ENCODE assay signal across 19 cellular contexts in the genomic region with DNA sequence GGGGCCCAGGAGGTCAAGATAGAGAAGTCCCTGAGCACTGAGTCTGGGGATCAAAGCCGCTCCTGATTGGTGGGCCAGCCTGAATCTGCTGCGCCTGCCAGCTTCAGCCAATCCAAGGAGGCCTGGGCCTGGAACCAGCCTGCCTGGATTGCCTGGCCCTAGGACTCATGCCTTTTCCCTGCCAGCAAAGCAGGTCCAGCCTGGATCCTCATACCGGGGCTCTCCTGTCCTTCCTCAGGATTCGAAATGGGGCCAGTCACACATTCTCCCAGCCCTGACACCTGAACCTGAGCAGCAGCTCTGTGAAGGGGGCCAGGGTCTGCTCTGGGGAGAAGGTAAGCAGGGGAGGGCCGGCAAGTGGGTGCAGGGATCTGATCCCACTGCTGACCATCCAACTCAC.
DNase-seq lines count a peak whose midpoint lies in the region; ATAC-seq and TF ChIP-seq lines count a peak whose summit lies in the region.
"Had no signal": no experiment of that assay in that cellular context is flagged by ENCODE, and none has a peak within 500 bp of the region (broad histone marks: within the 10 kb centered on the region; RNA-seq: fewer than 3 reads in every experiment).

No MANE protein-coding gene starts in this region.

- peaks cover 21% of the 10 kb centered on the region for H3K4me1 Mint-ChIP-seq in WTC11
- peaks cover 6% of the 10 kb centered on the region for H3K4me1 Mint-ChIP-seq in activated naive CD4-positive, alpha-beta T cell treated with anti-CD3 and anti-CD28 coated beads, Interleukin-2, amount 10 ng/mL, durations not matched to agents 7 days and 5 days

- intact Hi-C loops in Right ventricle myocardium inferior (cut with DNase I) = loop anchor here (5.0 kb wide), 1 partner anchor 136 kb away; no protein-coding TSS in a partner anchor

- ATAC-seq in Right ventricle myocardium inferior (peak; percentile 47), WTC11 (peak; percentile 47)

- H3K27ac ChIP-seq in right atrium auricular region (peak overlapping the region in 1 of 2 donors; percentile 40), substantia nigra (ENCODE audit: low read depth, low read length, poor library complexity, severe bottlenecking) (peak overlapping the region; percentile 38)

- H3K4me3 Mint-ChIP-seq in WTC11 = no peak overlapping the region
- H3K4me3 Mint-ChIP-seq in activated naive CD4-positive, alpha-beta T cell treated with anti-CD3 and anti-CD28 coated beads, Interleukin-2, amount 10 ng/mL, durations not matched to agents 7 days and 5 days = no peak overlapping the region
- H3K4me3 Mint-ChIP-seq: B cell, IgD-negative memory B cell had no signal

- TF ChIP-seq CTCF in right atrium auricular region (IDR thresholded peaks at IDR 0.05) (no peak), WTC11 (IDR thresholded peaks at IDR 0.05) (no peak)

- H3K36me3 Mint-ChIP-seq in WTC11 = no peaks in the 10 kb centered on the region
- no peaks in the 10 kb centered on the region for H3K36me3 Mint-ChIP-seq in activated naive CD4-positive, alpha-beta T cell treated with anti-CD3 and anti-CD28 coated beads, Interleukin-2, amount 10 ng/mL, durations not matched to agents 7 days and 5 days
- H3K36me3 Mint-ChIP-seq: IgD-negative memory B cell had no signal

- DNase-seq in Right ventricle myocardium inferior (ENCODE audit: missing footprints) (no peak), right atrium auricular region (ENCODE audit: low spot score) (no peak), WTC11 (ENCODE audit: low spot score) (no peak), islet precursor cell (peak; percentile 68), substantia nigra (lab: John Stamatoyannopoulos, UW) (no peak), hippocampal formation (lab: John Stamatoyannopoulos, UW) (no peak), DMS153 treated with DMSO at 0.1 percent for 48 hours (lab: John Stamatoyannopoulos, UW; ENCODE audit: unreplicated experiment) (no peak)
- DNase-seq in activated naive CD4-positive, alpha-beta T cell treated with anti-CD3 and anti-CD28 coated beads, Interleukin-2, amount 10 ng/mL, durations not matched to agents 7 days and 5 days = no peak
- DNase-seq: 8988T, GDM1, H7, Karpas-422, NCI-H1092, NCI-H146, NCI-H2029 treated with DMSO at 0.1 percent for 48 hours, NCI-H2171, NCI-H526 had no signal

- POLR2A ChIA-PET in WTC11 (lab: Charles Lee) = no interaction called here

- H3K4me1 ChIP-seq in right atrium auricular region = peaks cover 0 to 54% of the 10 kb centered on the region in 2 donors

- H3K36me3 ChIP-seq in right atrium auricular region = no peaks in the 10 kb centered on the region

- no peaks in the 10 kb centered on the region for H3K27me3 ChIP-seq in right atrium auricular region

- no peak overlapping the region for H3K4me3 ChIP-seq in right atrium auricular region

- no peaks in the 10 kb centered on the region for H3K9me3 ChIP-seq in right atrium auricular region

- no peak overlapping the region for H3K27ac Mint-ChIP-seq in WTC11
- H3K27ac Mint-ChIP-seq in activated naive CD4-positive, alpha-beta T cell treated with anti-CD3 and anti-CD28 coated beads, Interleukin-2, amount 10 ng/mL, durations not matched to agents 7 days and 5 days = no peak overlapping the region
- H3K27ac Mint-ChIP-seq: B cell, IgD-negative memory B cell had no signal

- CTCF ChIA-PET in WTC11 (lab: Charles Lee) = interaction anchor here (0.5 to 0.8 kb wide), 3 partner anchors 11 to 392 kb away, joined by 3 to 5 read pairs (median 3); no protein-coding TSS in a partner anchor
- CTCF ChIA-PET in activated naive CD4-positive, alpha-beta T cell treated with anti-CD3 and anti-CD28 coated beads, Interleukin-2, amount 10 ng/mL, durations not matched to agents 7 days and 5 days (lab: Charles Lee) = interaction anchor here (0.8 to 0.9 kb wide), 2 partner anchors 11 to 128 kb away, joined by 3 to 4 read pairs; no protein-coding TSS in a partner anchor

- peaks cover 8% of the 10 kb centered on the region for H3K27me3 Mint-ChIP-seq in WTC11 (ENCODE audit: low read depth)
- H3K27me3 Mint-ChIP-seq in activated naive CD4-positive, alpha-beta T cell treated with anti-CD3 and anti-CD28 coated beads, Interleukin-2, amount 10 ng/mL, durations not matched to agents 7 days and 5 days = peaks cover 15% of the 10 kb centered on the region
- H3K27me3 Mint-ChIP-seq: B cell, IgD-negative memory B cell had no signal

- H3K9me3 Mint-ChIP-seq in WTC11 = no peaks in the 10 kb centered on the region
- H3K9me3 Mint-ChIP-seq in activated naive CD4-positive, alpha-beta T cell treated with anti-CD3 and anti-CD28 coated beads, Interleukin-2, amount 10 ng/mL, durations not matched to agents 7 days and 5 days = no peaks in the 10 kb centered on the region
- H3K9me3 Mint-ChIP-seq: IgD-negative memory B cell had no signal

TF ChIP-seq in WTC11, 78 proteins besides CTCF, POLR2A, EP300 and RAD21:
- no peak for TF ChIP-seq GRHL2 (CRISPR knock-in tag; IDR thresholded peaks at IDR 0.05; ENCODE audit: insufficient replicate concordance, severe bottlenecking)
- TF ChIP-seq, protein P1, sequence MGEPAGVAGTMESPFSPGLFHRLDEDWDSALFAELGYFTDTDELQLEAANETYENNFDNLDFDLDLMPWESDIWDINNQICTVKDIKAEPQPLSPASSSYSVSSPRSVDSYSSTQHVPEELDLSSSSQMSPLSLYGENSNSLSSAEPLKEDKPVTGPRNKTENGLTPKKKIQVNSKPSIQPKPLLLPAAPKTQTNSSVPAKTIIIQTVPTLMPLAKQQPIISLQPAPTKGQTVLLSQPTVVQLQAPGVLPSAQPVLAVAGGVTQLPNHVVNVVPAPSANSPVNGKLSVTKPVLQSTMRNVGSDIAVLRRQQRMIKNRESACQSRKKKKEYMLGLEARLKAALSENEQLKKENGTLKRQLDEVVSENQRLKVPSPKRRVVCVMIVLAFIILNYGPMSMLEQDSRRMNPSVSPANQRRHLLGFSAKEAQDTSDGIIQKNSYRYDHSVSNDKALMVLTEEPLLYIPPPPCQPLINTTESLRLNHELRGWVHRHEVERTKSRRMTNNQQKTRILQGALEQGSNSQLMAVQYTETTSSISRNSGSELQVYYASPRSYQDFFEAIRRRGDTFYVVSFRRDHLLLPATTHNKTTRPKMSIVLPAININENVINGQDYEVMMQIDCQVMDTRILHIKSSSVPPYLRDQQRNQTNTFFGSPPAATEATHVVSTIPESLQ (CRISPR knock-in tag; IDR thresholded peaks at IDR 0.05) = no peak
- TF ChIP-seq TEAD4 (CRISPR knock-in tag; IDR thresholded peaks at IDR 0.05) = no peak
- no peak for TF ChIP-seq SP1 (CRISPR knock-in tag; conservative IDR thresholded peaks at IDR 0.05)
- no peak for TF ChIP-seq SMAD4 (CRISPR knock-in tag; IDR thresholded peaks at IDR 0.05)
- no peak for TF ChIP-seq MYBL2 (CRISPR knock-in tag; IDR thresholded peaks at IDR 0.05)
- TF ChIP-seq FOXJ3 (CRISPR knock-in tag; IDR thresholded peaks at IDR 0.05; ENCODE audit: borderline replicate concordance) = no peak
- no peak for TF ChIP-seq NFATC4 (CRISPR knock-in tag; IDR thresholded peaks at IDR 0.05)
- TF ChIP-seq ZNF263 (CRISPR knock-in tag; IDR thresholded peaks at IDR 0.05; ENCODE audit: low read depth) = no peak
- TF ChIP-seq, protein P2, sequence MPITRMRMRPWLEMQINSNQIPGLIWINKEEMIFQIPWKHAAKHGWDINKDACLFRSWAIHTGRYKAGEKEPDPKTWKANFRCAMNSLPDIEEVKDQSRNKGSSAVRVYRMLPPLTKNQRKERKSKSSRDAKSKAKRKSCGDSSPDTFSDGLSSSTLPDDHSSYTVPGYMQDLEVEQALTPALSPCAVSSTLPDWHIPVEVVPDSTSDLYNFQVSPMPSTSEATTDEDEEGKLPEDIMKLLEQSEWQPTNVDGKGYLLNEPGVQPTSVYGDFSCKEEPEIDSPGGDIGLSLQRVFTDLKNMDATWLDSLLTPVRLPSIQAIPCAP (CRISPR knock-in tag; IDR thresholded peaks at IDR 0.05) = no peak
- TF ChIP-seq, protein P3, sequence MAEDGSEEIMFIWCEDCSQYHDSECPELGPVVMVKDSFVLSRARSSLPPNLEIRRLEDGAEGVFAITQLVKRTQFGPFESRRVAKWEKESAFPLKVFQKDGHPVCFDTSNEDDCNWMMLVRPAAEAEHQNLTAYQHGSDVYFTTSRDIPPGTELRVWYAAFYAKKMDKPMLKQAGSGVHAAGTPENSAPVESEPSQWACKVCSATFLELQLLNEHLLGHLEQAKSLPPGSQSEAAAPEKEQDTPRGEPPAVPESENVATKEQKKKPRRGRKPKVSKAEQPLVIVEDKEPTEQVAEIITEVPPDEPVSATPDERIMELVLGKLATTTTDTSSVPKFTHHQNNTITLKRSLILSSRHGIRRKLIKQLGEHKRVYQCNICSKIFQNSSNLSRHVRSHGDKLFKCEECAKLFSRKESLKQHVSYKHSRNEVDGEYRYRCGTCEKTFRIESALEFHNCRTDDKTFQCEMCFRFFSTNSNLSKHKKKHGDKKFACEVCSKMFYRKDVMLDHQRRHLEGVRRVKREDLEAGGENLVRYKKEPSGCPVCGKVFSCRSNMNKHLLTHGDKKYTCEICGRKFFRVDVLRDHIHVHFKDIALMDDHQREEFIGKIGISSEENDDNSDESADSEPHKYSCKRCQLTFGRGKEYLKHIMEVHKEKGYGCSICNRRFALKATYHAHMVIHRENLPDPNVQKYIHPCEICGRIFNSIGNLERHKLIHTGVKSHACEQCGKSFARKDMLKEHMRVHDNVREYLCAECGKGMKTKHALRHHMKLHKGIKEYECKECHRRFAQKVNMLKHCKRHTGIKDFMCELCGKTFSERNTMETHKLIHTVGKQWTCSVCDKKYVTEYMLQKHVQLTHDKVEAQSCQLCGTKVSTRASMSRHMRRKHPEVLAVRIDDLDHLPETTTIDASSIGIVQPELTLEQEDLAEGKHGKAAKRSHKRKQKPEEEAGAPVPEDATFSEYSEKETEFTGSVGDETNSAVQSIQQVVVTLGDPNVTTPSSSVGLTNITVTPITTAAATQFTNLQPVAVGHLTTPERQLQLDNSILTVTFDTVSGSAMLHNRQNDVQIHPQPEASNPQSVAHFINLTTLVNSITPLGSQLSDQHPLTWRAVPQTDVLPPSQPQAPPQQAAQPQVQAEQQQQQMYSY (CRISPR knock-in tag; IDR thresholded peaks at IDR 0.05) = no peak
- TF ChIP-seq, protein P4, sequence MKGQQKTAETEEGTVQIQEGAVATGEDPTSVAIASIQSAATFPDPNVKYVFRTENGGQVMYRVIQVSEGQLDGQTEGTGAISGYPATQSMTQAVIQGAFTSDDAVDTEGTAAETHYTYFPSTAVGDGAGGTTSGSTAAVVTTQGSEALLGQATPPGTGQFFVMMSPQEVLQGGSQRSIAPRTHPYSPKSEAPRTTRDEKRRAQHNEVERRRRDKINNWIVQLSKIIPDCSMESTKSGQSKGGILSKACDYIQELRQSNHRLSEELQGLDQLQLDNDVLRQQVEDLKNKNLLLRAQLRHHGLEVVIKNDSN (CRISPR knock-in tag; IDR thresholded peaks at IDR 0.05) = no peak
